In genomic region chr6:30684386-30685156, GRCh38 we compare ENCODE assay signal across 8 cellular contexts. TPM values are rescaled to one million over a fixed set of nuclear protein-coding genes. Genes with fewer than 3 reads are reported as not detected.
DNase-seq lines count a peak whose midpoint lies in the region; ATAC-seq and TF ChIP-seq lines count a peak whose summit lies in the region.

No MANE protein-coding gene starts in this region.

- peak; percentile 52 for DNase-seq in SKM-1 treated with dmso at 0.1 percent for 144 hours (lab: John Stamatoyannopoulos, UW; ENCODE audit: unreplicated experiment)
- DNase-seq in left kidney (ENCODE audit: low read depth, low spot score) = peak; percentile 13
- peak; percentile 40 for DNase-seq in stimulated activated CD8-positive, alpha-beta memory T cell treated with anti-CD3 and anti-CD28 coated beads, Interleukin-12 subunit alpha, Interleukin-12 subunit beta, amount 100 ng/mL, for 4 hours (ENCODE audit: low read depth)
- no peak for DNase-seq in HT-29 (ENCODE audit: low spot score)
- no peak for DNase-seq in DMS114 treated with DMSO at 0.1 percent for 48 hours (lab: John Stamatoyannopoulos, UW; ENCODE audit: unreplicated experiment)

- no peak for TF ChIP-seq CTCF in brain (conservative IDR thresholded peaks at IDR 0.05)

- peak overlapping the region; percentile 86 to 97 (median 96) for H3K27ac Mint-ChIP-seq in brain

- peaks cover 16% of the 10 kb centered on the region for H3K27me3 Mint-ChIP-seq in brain

- ATAC-seq in GM18907 (IDR thresholded peaks at IDR 0.05; ENCODE audit: unreplicated experiment) = no peak

- H3K4me1 Mint-ChIP-seq in brain = peaks cover 88% of the 10 kb centered on the region

- peaks cover 22% of the 10 kb centered on the region for H3K36me3 Mint-ChIP-seq in brain

- peaks cover 0 to 2% (median 0%) of the 10 kb centered on the region in 5 experiments for H3K9me3 Mint-ChIP-seq in brain

- peak; percentile 31 for TF ChIP-seq POLR2A in GM19099 (IDR thresholded peaks at IDR 0.05; ENCODE audit: extremely low read depth, insufficient read length, low read depth)

- H3K4me3 Mint-ChIP-seq in brain = peak overlapping the region; percentile 91 to 99 (median 93)

RNA-seq across cellular contexts. Expression of gene PPP1R18, which starts 1.9 kb away (rescaled TPM):
- polyA plus RNA-seq in brain (ENCODE audit: insufficient read depth, low read depth, low replicate concordance) = 99.8 TPM
- total RNA-seq in HT-29 (2014; rRNA removed; shearing (Covaris generic)) = 12.1 and 13.2 TPM in 2 replicates

RNA-seq across cellular contexts. Expression of gene NRM, which starts 6.2 kb away (rescaled TPM):
- polyA plus RNA-seq in brain (ENCODE audit: insufficient read depth, low read depth, low replicate concordance) = 165 TPM
- 16.2 and 18.3 TPM in 2 replicates for total RNA-seq in HT-29 (2014; rRNA removed; shearing (Covaris generic))

RNA-seq across cellular contexts. Expression of gene DHX16, which starts 11.8 kb away (rescaled TPM):
- 41.2 TPM for polyA plus RNA-seq in brain (ENCODE audit: insufficient read depth, low read depth, low replicate concordance)
- 43.2 and 43.8 TPM in 2 replicates for total RNA-seq in HT-29 (2014; rRNA removed; shearing (Covaris generic))

RNA-seq across cellular contexts. Expression of gene MDC1, which starts 32.5 kb away (rescaled TPM):
- polyA plus RNA-seq in brain (ENCODE audit: insufficient read depth, low read depth, low replicate concordance) = 124 TPM
- 24.8 and 24.9 TPM in 2 replicates for total RNA-seq in HT-29 (2014; rRNA removed; shearing (Covaris generic))

RNA-seq across cellular contexts. Expression of gene TUBB, which starts 35.6 kb away (rescaled TPM):
- 2,902 TPM for polyA plus RNA-seq in brain (ENCODE audit: insufficient read depth, low read depth, low replicate concordance)
- total RNA-seq in HT-29 (2014; rRNA removed; shearing (Covaris generic)) = 935 and 959 TPM in 2 replicates

Comparison
In these comparisons a context has a peak if more than half of its experiments do, and no peak if none do; other contexts are left out.
1. DNase-seq: peak in SKM-1 treated with dmso at 0.1 percent for 144 hours (single experiment), left kidney (single experiment) and stimulated activated CD8-positive, alpha-beta memory T cell treated with anti-CD3 and anti-CD28 coated beads, Interleukin-12 subunit alpha, Interleukin-12 subunit beta, amount 100 ng/mL, for 4 hours (single experiment); none in HT-29 (single experiment) and DMS114 treated with DMSO at 0.1 percent for 48 hours (single experiment).